ENCODE assay signal across 16 cellular contexts in genomic region chr7:98617960-98618418, GRCh38. TPM values are rescaled to one million over a fixed set of nuclear protein-coding genes. Genes with fewer than 3 reads are reported as not detected.
DNase-seq lines count a peak whose midpoint lies in the region; ATAC-seq and TF ChIP-seq lines count a peak whose summit lies in the region.
"Had no signal": no experiment of that assay in that cellular context is flagged by ENCODE, and none has a peak within 500 bp of the region (broad histone marks: within the 10 kb centered on the region; RNA-seq: fewer than 3 reads in every experiment).

No MANE protein-coding gene starts in this region.

- in situ Hi-C loops in GM23248 (cut with MboI): no loop called here

- CTCF ChIA-PET in RWPE1 (lab: Yijun Ruan, JAX): interaction anchor here (0.6 to 1.4 kb wide), 4 partner anchors 8 to 394 kb away, joined by 3 to 6 read pairs (median 4); no protein-coding TSS in a partner anchor

- H2AFZ ChIP-seq in GM23248: no peak overlapping the region

- peak; percentile 10 for DNase-seq in GM23248
- no peak for DNase-seq in RWPE1 (ENCODE audit: low spot score)
- no peak for DNase-seq in iPS DF 6.9 (ENCODE audit: low read depth, low spot score)
- no peak for DNase-seq in sigmoid colon
- no peak for DNase-seq in C1 segment of cervical spinal cord (lab: John Stamatoyannopoulos, UW)
- no peak for DNase-seq in DMS114 treated with DMSO at 0.1 percent for 48 hours (lab: John Stamatoyannopoulos, UW; ENCODE audit: unreplicated experiment)
- DNase-seq in T1000 (lab: John Stamatoyannopoulos, UW): no peak
- no peak for DNase-seq in upper lobe of right lung
- DNase-seq: activated CD8-positive, alpha-beta T cell treated with anti-CD3 and anti-CD28 coated beads for 36 hours; Calu3; NK-92 treated with Interleukin-12 subunit alpha and Interleukin-12 subunit beta, amount 100 ng/mL, for 24 hours; T-helper 1 cell; uterus had no signal

- no peak for ATAC-seq in upper lobe of right lung
- ATAC-seq: GM12878 had no signal

- intact Hi-C loops in sigmoid colon (cut with DNase I) (no loop called here), upper lobe of right lung (cut with DNase I) (no loop called here)

- H3K27ac ChIP-seq in GM23248: no peak overlapping the region
- H3K27ac ChIP-seq in RWPE1: peak overlapping the region; percentile 58
- no peak overlapping the region for H3K27ac ChIP-seq in iPS DF 6.9 (ENCODE audit: low read length)
- no peak overlapping the region for H3K27ac ChIP-seq in sigmoid colon
- no peak overlapping the region for H3K27ac ChIP-seq in upper lobe of right lung
- H3K27ac ChIP-seq: neutrophil, uterus had no signal

- no peak for TF ChIP-seq POLR2A in sigmoid colon (IDR thresholded peaks at IDR 0.05)

- no peaks in the 10 kb centered on the region for H3K9me2 ChIP-seq in GM23248 (ENCODE audit: insufficient read depth)

- H3K36me3 ChIP-seq in GM23248 (ENCODE audit: low read depth): no peaks in the 10 kb centered on the region
- no peaks in the 10 kb centered on the region for H3K36me3 ChIP-seq in iPS DF 6.9 (ENCODE audit: control insufficient read depth, insufficient read depth, low read length)
- H3K36me3 ChIP-seq in sigmoid colon: no peaks in the 10 kb centered on the region
- no peaks in the 10 kb centered on the region for H3K36me3 ChIP-seq in upper lobe of right lung
- H3K36me3 ChIP-seq: neutrophil, uterus had no signal

- no peak overlapping the region for H3K9ac ChIP-seq in GM23248

- H3K9me3 ChIP-seq in GM23248 (ENCODE audit: low read depth) (no peaks in the 10 kb centered on the region), iPS DF 6.9 (ENCODE audit: control insufficient read depth, insufficient read depth, low read length) (no peaks in the 10 kb centered on the region), sigmoid colon (no peaks in the 10 kb centered on the region), upper lobe of right lung (no peaks in the 10 kb centered on the region)
- H3K9me3 ChIP-seq: neutrophil, uterus had no signal

- no peak for TF ChIP-seq EP300 in sigmoid colon (IDR thresholded peaks at IDR 0.05)

- H3K4me3 ChIP-seq in GM23248 (no peak overlapping the region), iPS DF 6.9 (ENCODE audit: low read length) (peak overlapping the region; percentile 54; the same call in 1 of the 2 replicates), sigmoid colon (peak overlapping the region; percentile 18 to 44 (median 40)), upper lobe of right lung (no peak overlapping the region)
- H3K4me3 ChIP-seq: GM12878, uterus had no signal

- no peaks in the 10 kb centered on the region for H3F3A ChIP-seq in GM23248 (ENCODE audit: insufficient read depth)

- no peak for TF ChIP-seq CTCF in RWPE1 (conservative IDR thresholded peaks at IDR 0.05; ENCODE audit: low read depth)
- no peak for TF ChIP-seq CTCF in sigmoid colon (IDR thresholded peaks at IDR 0.05)
- no peak for TF ChIP-seq CTCF in upper lobe of right lung (IDR thresholded peaks at IDR 0.05)

- POLR2A ChIA-PET in RWPE1 (lab: Yijun Ruan, JAX; ENCODE audit: low non-redundant PET): no interaction called here

- 4 to 5% methylated on average over 35 to 37 of the region's 40 CpGs for WGBS in GM23248 (ENCODE audit: low coverage in 1 of 2, low lambda C conversion rate in 2 of 2, missing lambda C conversion rate in 2 of 2), 2 experiments
- no CpG with 5 or more reads among the region's 40 CpGs for WGBS in iPS DF 6.9 (ENCODE audit: insufficient coverage, insufficient read length)
- 6 to 9% methylated on average over 40 of the region's 40 CpGs for WGBS in sigmoid colon, 2 donors

- H3K27me3 ChIP-seq in GM23248 (replicated peaks; ENCODE audit: insufficient read depth) (peaks cover 31% of the 10 kb centered on the region), iPS DF 6.9 (ENCODE audit: control insufficient read depth, insufficient read depth, low read length) (peaks cover 16% of the 10 kb centered on the region), sigmoid colon (peaks cover 21 to 87% (median 23%) of the 10 kb centered on the region in 3 donors), upper lobe of right lung (peaks cover 55% of the 10 kb centered on the region)

- no peaks in the 10 kb centered on the region for H4K20me1 ChIP-seq in GM23248 (ENCODE audit: insufficient read depth)

- H3K4me2 ChIP-seq in GM23248 (ENCODE audit: unreplicated experiment): no peak overlapping the region

- H3K79me2 ChIP-seq in GM23248 (ENCODE audit: insufficient read depth): no peaks in the 10 kb centered on the region

- no peaks in the 10 kb centered on the region for H3K4me1 ChIP-seq in GM23248 (ENCODE audit: insufficient read depth)
- no peaks in the 10 kb centered on the region for H3K4me1 ChIP-seq in iPS DF 6.9 (ENCODE audit: control insufficient read depth, insufficient read depth, low read length)
- H3K4me1 ChIP-seq in sigmoid colon: peaks cover 0 to 31% (median 20%) of the 10 kb centered on the region in 4 donors
- H3K4me1 ChIP-seq in upper lobe of right lung: peaks cover 7% of the 10 kb centered on the region

RNA-seq across cellular contexts. Expression of gene NPTX2, which starts 0.9 kb away (rescaled TPM):
- 0.76 and 0.97 TPM in 2 replicates for total RNA-seq in GM23248 (2014; rRNA removed; shearing (Covaris generic))
- polyA plus RNA-seq in GM23248 (2016; fragmentation: Nextera tagmentation; extraction: Ambion mirVana) (0.30 and 0.41 TPM in 2 replicates), sigmoid colon (1 to 10 TPM in 1 of 3 donors, under 1 TPM in 2; 0.23 to 4.7 (median 0.60) TPM)
- total RNA-seq in sigmoid colon (10 to 100 TPM in 3 of 4 donors, 1 to 10 TPM in 1; 8.1 to 21.8 (median 13.2) TPM), upper lobe of right lung (2.1 TPM)
- total RNA-seq: activated naive CD4-positive, alpha-beta T cell treated with anti-CD3 and anti-CD28 coated beads, Interleukin-2, amount 50 U/mL, for 72 hours; Calu3; GM12878 had no signal

Comparison
In these comparisons a context has a peak if more than half of its experiments do, and no peak if none do; other contexts are left out.
1. H3K4me3 ChIP-seq: peak in iPS DF 6.9 (single experiment) and sigmoid colon (4 of 4); none in GM23248 (single experiment) and upper lobe of right lung (single experiment).